Comparison of ENCODE assay signal across 10 cellular contexts in the genomic region with DNA sequence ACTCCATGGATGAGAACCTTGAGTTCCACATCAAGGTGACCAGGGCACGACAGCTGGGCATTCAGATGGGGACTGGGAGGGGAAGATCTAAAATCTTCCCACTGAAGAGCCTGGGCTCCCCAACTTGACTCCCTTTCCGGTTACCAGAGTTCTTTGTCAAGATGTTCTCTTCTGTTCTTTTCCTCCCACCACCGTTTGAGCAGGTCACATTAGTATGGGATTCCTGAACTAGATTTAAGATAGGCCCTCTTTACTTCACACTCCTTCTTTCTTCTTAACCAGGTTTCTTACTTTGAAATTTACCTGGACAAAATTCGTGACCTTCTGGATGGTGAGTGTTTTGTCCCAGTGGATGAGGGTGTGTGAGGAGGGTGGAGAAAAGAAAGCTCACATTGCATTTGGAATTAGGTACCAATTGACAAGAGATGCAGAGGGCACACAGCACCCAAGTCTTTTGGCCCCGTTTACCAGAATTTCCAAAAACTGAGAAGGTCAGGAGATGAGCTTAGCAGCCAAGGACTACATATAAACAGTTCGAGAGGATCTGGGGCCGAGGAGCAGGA. TPM values are rescaled to one million over a fixed set of nuclear protein-coding genes. Genes with fewer than 3 reads are reported as not detected.
"Had no signal": no experiment of that assay in that cellular context is flagged by ENCODE, and none has a peak within 500 bp of the region (broad histone marks: within the 10 kb centered on the region; RNA-seq: fewer than 3 reads in every experiment).

No MANE protein-coding gene starts in this region.

- H3K27ac ChIP-seq: HL-60, KMS-11 had no signal

- ATAC-seq: HepG2, K562 had no signal

- H3K4me3 ChIP-seq: K562 had no signal

- H3K9ac ChIP-seq: KMS-11 had no signal

- H3K4me2 ChIP-seq: KMS-11 had no signal

- H3K4me3 Mint-ChIP-seq: IgD-negative memory B cell had no signal

- DNase-seq: IMR-90, KBM-7, KG1 had no signal

- H3K27ac Mint-ChIP-seq: IgD-negative memory B cell had no signal

RNA-seq across cellular contexts. Expression of a gene that starts 14.4 kb away (rescaled TPM):
- total RNA-seq: HT-29, HT1080 had no signal
- polyA plus RNA-seq: IgD-negative memory B cell had no signal

RNA-seq across cellular contexts. Expression of a gene that starts 40.4 kb away (rescaled TPM):
- total RNA-seq: HT-29 had no signal
